Comparison of ENCODE assay signal across 13 cellular contexts in the genomic region with DNA sequence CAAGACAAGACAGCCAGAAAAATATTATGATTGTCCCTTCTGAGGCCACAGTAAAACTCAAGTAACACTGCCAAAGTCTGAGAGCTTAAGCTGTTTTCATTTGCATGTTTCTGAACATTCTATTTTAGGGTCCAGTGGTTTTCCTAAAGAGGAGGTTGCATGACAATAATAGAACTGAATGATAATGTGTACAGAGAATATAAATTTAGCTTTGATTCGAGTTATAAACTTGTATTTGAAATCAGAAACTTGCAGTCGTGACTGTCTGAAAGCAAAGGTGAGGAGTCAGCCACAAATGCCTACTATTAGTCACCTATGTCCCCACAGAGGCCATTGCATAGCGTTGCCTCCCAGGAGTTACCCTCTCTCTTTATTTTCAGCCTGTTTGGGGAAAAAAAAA.
A peak's percentile ranks its signal among the peaks of the same experiment; 100 is the strongest.
DNase-seq lines count a peak whose midpoint lies in the region; ATAC-seq and TF ChIP-seq lines count a peak whose summit lies in the region.
"Had no signal": no experiment of that assay in that cellular context is flagged by ENCODE, and none has a peak within 500 bp of the region (broad histone marks: within the 10 kb centered on the region; RNA-seq: fewer than 3 reads in every experiment).

No MANE protein-coding gene starts in this region.

- H3K4me1 Mint-ChIP-seq in nephron progenitor cell, result peaks cover 23% of the 10 kb centered on the region

- no peak for TF ChIP-seq CTCF in nephron progenitor cell (IDR thresholded peaks at IDR 0.05)

- no peaks in the 10 kb centered on the region for H3K36me3 Mint-ChIP-seq in nephron progenitor cell (ENCODE audit: low read depth)
- H3K36me3 Mint-ChIP-seq: activated naive CD8-positive, alpha-beta T cell had no signal

- peak overlapping the region; percentile 80 for H3K27ac Mint-ChIP-seq in nephron progenitor cell
- H3K27ac Mint-ChIP-seq: activated CD8-positive, alpha-beta T cell treated with anti-CD3 and anti-CD28 coated beads for 36 hours; activated naive CD8-positive, alpha-beta T cell had no signal

- H3K4me3 Mint-ChIP-seq in nephron progenitor cell, result no peak overlapping the region
- H3K4me3 Mint-ChIP-seq: activated CD8-positive, alpha-beta T cell treated with anti-CD3 and anti-CD28 coated beads for 36 hours; activated naive CD8-positive, alpha-beta T cell had no signal

- DNase-seq in nephron progenitor cell (no peak), SW 1271 (lab: John Stamatoyannopoulos, UW) (no peak), NCI-H2196 treated with DMSO at 0.1 percent for 48 hours (lab: John Stamatoyannopoulos, UW; ENCODE audit: unreplicated experiment) (no peak), NCI-H526 treated with DMSO at 0.1 percent for 48 hours (lab: John Stamatoyannopoulos, UW) (no peak)
- DNase-seq: activated CD8-positive, alpha-beta T cell treated with anti-CD3 and anti-CD28 coated beads for 36 hours; dermis blood vessel endothelial cell; glutamatergic neuron; GM23248; stimulated activated CD8-positive, alpha-beta memory T cell treated with anti-CD3 and anti-CD28 coated beads, Interleukin-4, amount 100 ng/mL, for 48 hours had no signal

- ATAC-seq in GM18907 (IDR thresholded peaks at IDR 0.05; ENCODE audit: unreplicated experiment) (peak; percentile 72), GM21717 (IDR thresholded peaks at IDR 0.05; ENCODE audit: unreplicated experiment) (peak; percentile 71), HG03196 (IDR thresholded peaks at IDR 0.05; ENCODE audit: unreplicated experiment) (peak; percentile 81)
- ATAC-seq: activated CD8-positive, alpha-beta T cell treated with anti-CD3 and anti-CD28 coated beads for 36 hours had no signal

- H3K27me3 Mint-ChIP-seq in nephron progenitor cell (ENCODE audit: low read depth, poor library complexity), result peaks cover 2% of the 10 kb centered on the region
- H3K27me3 Mint-ChIP-seq: activated CD8-positive, alpha-beta T cell treated with anti-CD3 and anti-CD28 coated beads for 36 hours; activated naive CD8-positive, alpha-beta T cell had no signal

- H3K9me3 Mint-ChIP-seq in nephron progenitor cell, result no peaks in the 10 kb centered on the region
- H3K9me3 Mint-ChIP-seq: activated CD8-positive, alpha-beta T cell treated with anti-CD3 and anti-CD28 coated beads for 36 hours had no signal
